Comparison of ENCODE assay signal across 8 cellular contexts in the genomic region with DNA sequence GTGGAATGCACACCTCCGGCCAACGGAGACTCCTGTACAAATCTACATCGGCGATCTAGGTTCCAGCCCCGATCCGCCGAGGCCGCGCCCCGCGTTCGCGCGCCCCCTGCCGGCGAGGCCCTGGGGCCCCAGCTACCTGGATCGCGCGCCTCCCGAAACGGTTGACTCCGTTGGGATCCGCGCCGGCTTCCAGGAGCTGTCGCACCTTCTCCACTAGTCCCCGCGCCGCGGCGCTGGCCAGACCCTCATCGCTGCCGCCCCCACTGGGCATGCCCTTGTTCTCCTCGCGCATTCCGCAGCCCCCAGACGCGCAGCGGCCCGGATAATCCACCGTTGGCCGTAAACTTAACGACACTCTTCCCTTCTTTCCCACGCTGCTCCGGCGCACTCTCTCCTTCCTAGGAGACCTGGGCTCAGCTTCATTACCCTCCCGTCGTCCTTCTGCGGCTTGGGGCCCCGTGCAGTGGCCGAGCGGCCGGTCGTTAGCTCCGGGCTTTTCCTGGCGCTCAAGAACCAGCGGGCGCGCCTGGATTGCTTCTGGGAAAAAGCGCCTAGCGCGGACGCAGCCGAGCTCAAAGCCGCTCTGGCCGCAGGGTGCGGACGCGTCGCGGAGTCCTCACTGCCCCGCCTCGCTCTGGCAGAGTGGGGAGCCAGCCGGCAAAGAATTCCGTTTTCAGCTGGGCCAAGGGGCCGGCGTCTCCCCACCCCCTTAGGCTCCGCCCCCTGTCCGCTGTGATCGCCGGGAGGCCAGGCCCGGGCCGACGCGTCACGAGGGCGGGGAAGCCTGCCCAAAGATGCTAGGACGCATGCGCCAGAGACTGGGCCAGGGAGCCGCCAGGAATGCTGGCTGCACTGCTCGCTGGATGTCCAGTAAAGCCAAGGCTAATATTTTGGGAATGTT. TPM values are rescaled to one million over a fixed set of nuclear protein-coding genes. Genes with fewer than 3 reads are reported as not detected.
DNase-seq lines count a peak whose midpoint lies in the region; ATAC-seq and TF ChIP-seq lines count a peak whose summit lies in the region.

A gene with protein sequence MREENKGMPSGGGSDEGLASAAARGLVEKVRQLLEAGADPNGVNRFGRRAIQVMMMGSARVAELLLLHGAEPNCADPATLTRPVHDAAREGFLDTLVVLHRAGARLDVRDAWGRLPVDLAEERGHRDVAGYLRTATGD (minus strand): TSS at position 644 of the 901 bp plus-strand sequence. CDS start 352 bp downstream, at position 292.

- H3K4me1 Mint-ChIP-seq in activated naive CD8-positive, alpha-beta T cell treated with anti-CD3 and anti-CD28 coated beads, Interleukin-2, amount 50 U/mL, for 24 hours, result peaks cover 25% of the 10 kb centered on the region

- H3K4me3 ChIP-seq in ovary, result peak within 1 kb of the TSS; percentile 63
- H3K4me3 ChIP-seq in aorta (ENCODE audit: low read length in 2 of 2), result peak within 1 kb of the TSS; percentile 59 to 86

- no peaks in the 10 kb centered on the region for H3K27me3 ChIP-seq in ovary
- H3K27me3 ChIP-seq in aorta (ENCODE audit: control insufficient read depth in 1 of 2, insufficient read depth in 2 of 2, low read length in 1 of 2), result no peaks in the 10 kb centered on the region

- DNase-seq in DMS53 treated with DMSO at 0.1 percent for 48 hours (lab: John Stamatoyannopoulos, UW; ENCODE audit: unreplicated experiment), result peak; percentile 82
- peak; percentile 77 for DNase-seq in HuH-7.5 (ENCODE audit: low spot score)
- DNase-seq in SHP77 (lab: John Stamatoyannopoulos, UW), result peak; percentile 75 to 79
- peak; percentile 81 for DNase-seq in activated naive CD8-positive, alpha-beta T cell treated with anti-CD3 and anti-CD28 coated beads, Interleukin-2, amount 50 U/mL, for 24 hours
- peak; percentile 97 for DNase-seq in Right ventricle myocardium superior
- peak; percentile 91 to 97 (median 94) for DNase-seq in ovary
- DNase-seq in aorta, result peak; percentile 98 to 99

- TF ChIP-seq EP300 in ovary (IDR thresholded peaks at IDR 0.05), result no peak

- no peaks in the 10 kb centered on the region for H3K9me3 Mint-ChIP-seq in activated naive CD8-positive, alpha-beta T cell treated with anti-CD3 and anti-CD28 coated beads, Interleukin-2, amount 50 U/mL, for 24 hours

- H3K4me1 ChIP-seq in ovary (ENCODE audit: insufficient read depth), result peaks cover 4% of the 10 kb centered on the region
- no peaks in the 10 kb centered on the region for H3K4me1 ChIP-seq in aorta (ENCODE audit: control insufficient read depth in 1 of 2, insufficient read depth in 2 of 2, low read length in 2 of 2)

- H3K27me3 Mint-ChIP-seq in activated naive CD8-positive, alpha-beta T cell treated with anti-CD3 and anti-CD28 coated beads, Interleukin-2, amount 50 U/mL, for 24 hours, result peaks cover 76% of the 10 kb centered on the region

- intact Hi-C loops in Right ventricle myocardium superior (cut with DNase I), result loop anchor here (10.0 kb wide), 1 partner anchor 194 kb away; no protein-coding TSS in a partner anchor
- intact Hi-C loops in ovary (cut with DNase I), result no loop called here
- intact Hi-C loops in aorta (cut with DNase I), result loop anchor here (2.0 to 10.0 kb wide), 3 partner anchors 93 to 206 kb away; a partner anchor contains a TSS

- 1 to 2% (median 1%) methylated on average over 88 to 91 of the region's 91 CpGs for WGBS in ovary, 3 donors
- 0% methylated on average over 85 to 91 of the region's 91 CpGs for WGBS in aorta, 2 donors

- peak in 2 of 3 donors; percentile 35 to 54 for TF ChIP-seq CTCF in ovary (IDR thresholded peaks at IDR 0.05)

- peaks cover 5% of the 10 kb centered on the region for H3K36me3 Mint-ChIP-seq in activated naive CD8-positive, alpha-beta T cell treated with anti-CD3 and anti-CD28 coated beads, Interleukin-2, amount 50 U/mL, for 24 hours (ENCODE audit: low read depth)

- peak; percentile 94 for ATAC-seq in GM21529 (IDR thresholded peaks at IDR 0.05; ENCODE audit: unreplicated experiment)
- peak; percentile 88 for ATAC-seq in activated naive CD8-positive, alpha-beta T cell treated with anti-CD3 and anti-CD28 coated beads, Interleukin-2, amount 50 U/mL, for 24 hours
- peak; percentile 100 for ATAC-seq in Right ventricle myocardium superior (ENCODE audit: poor library complexity)
- peak; percentile 99 for ATAC-seq in aorta (ENCODE audit: low FRiP score)

- H3K27ac ChIP-seq in ovary, result peak within 1 kb of the TSS in 1 of 2 donors; percentile 39
- H3K27ac ChIP-seq in aorta (ENCODE audit: low read depth in 1 of 2, low read length in 2 of 2), result peak within 1 kb of the TSS in 1 of 2 donors; percentile 97

- no peaks in the 10 kb centered on the region for H3K36me3 ChIP-seq in ovary
- H3K36me3 ChIP-seq in aorta (ENCODE audit: control insufficient read depth in 1 of 2, insufficient read depth in 2 of 2, low read length in 1 of 2), result no peaks in the 10 kb centered on the region

- peak within 1 kb of the TSS; percentile 78 for H3K4me3 Mint-ChIP-seq in activated naive CD8-positive, alpha-beta T cell treated with anti-CD3 and anti-CD28 coated beads, Interleukin-2, amount 50 U/mL, for 24 hours

- H3K27ac Mint-ChIP-seq in activated naive CD8-positive, alpha-beta T cell treated with anti-CD3 and anti-CD28 coated beads, Interleukin-2, amount 50 U/mL, for 24 hours, result no peak within 1 kb of the TSS

- TF ChIP-seq POLR2A in ovary (IDR thresholded peaks at IDR 0.05), result peak; percentile 10

- H3K9me3 ChIP-seq in ovary (no peaks in the 10 kb centered on the region), aorta (ENCODE audit: control insufficient read depth, low read length) (no peaks in the 10 kb centered on the region)

RNA-seq across cellular contexts. Expression of the gene that starts here (rescaled TPM):
- total RNA-seq in Right ventricle myocardium superior (2.3 TPM), ovary (1 to 10 TPM; 1.0 to 5.3 (median 1.7) TPM), aorta (1 to 10 TPM; 4.5 to 4.8 TPM)
- polyA plus RNA-seq in ovary (1 to 10 TPM in 1 of 2 donors, under 1 TPM in 1; 0.63 to 5.7 TPM), aorta (10 to 100 TPM in 1 of 2 donors, 1 to 10 TPM in 1; 5.3 to 12.9 TPM)

Comparison
In these comparisons a context has a peak if more than half of its experiments do, and no peak if none do; other contexts are left out.
1. intact Hi-C loops: an anchor here in Right ventricle myocardium superior (10.0 kb wide) and aorta (2.0 to 10.0 kb wide); none called in ovary.